Comparison of ENCODE assay signal across 1 cellular context in genomic region chr11:61749607-61750217, GRCh38.
A peak's percentile ranks its signal among the peaks of the same experiment; 100 is the strongest.
TF ChIP-seq lines count a peak whose summit lies in the region.

No MANE protein-coding gene starts in this region.

TF ChIP-seq in K562, 482 proteins besides CTCF, POLR2A, EP300 and RAD21 (continued from another document):
- TF ChIP-seq ZBTB12 (CRISPR knock-in tag; IDR thresholded peaks at IDR 0.05) (0 out of 2 replicates have a peak, but pooled peaks have one; percentile 26), L3MBTL2 (IDR thresholded peaks at IDR 0.05) (peak; percentile 57), RBFOX2 (IDR thresholded peaks at IDR 0.05; ENCODE audit: low read depth, low read length) (peak; percentile 62), CXXC5 (CRISPR knock-in tag; IDR thresholded peaks at IDR 0.05) (peak; percentile 64), MITF (IDR thresholded peaks at IDR 0.05) (no peak; the same call in 1 of the 2 replicates), MAX (CRISPR knock-in tag; IDR thresholded peaks at IDR 0.05) (no peak), HMBOX1 (IDR thresholded peaks at IDR 0.05) (peak; percentile 32; the same call in 1 of the 2 replicates), SMAD4 (CRISPR knock-in tag; conservative IDR thresholded peaks at IDR 0.05) (peak; percentile 88), RUNX1 (IDR thresholded peaks at IDR 0.05; ENCODE audit: low read depth) (0 out of 2 replicates have a peak, but pooled peaks have one; percentile 52), CCNT2 (IDR thresholded peaks at IDR 0.05; ENCODE audit: borderline replicate concordance, extremely low read depth, insufficient read length, low read depth, low read length) (peak; percentile 74), ESRRA (IDR thresholded peaks at IDR 0.05; ENCODE audit: borderline replicate concordance, low read depth) (peak; percentile 86; the same call in 1 of the 2 replicates), ZBTB40 (IDR thresholded peaks at IDR 0.05) (0 out of 2 replicates have a peak, but pooled peaks have one; percentile 4), ZBTB40 (CRISPR knock-in tag; IDR thresholded peaks at IDR 0.05) (no peak), PHF21A (IDR thresholded peaks at IDR 0.05; ENCODE audit: borderline replicate concordance, low read depth) (peak; percentile 62; the same call in 1 of the 2 replicates), ZNF384 (IDR thresholded peaks at IDR 0.05; ENCODE audit: low read depth, low read length) (0 out of 2 replicates have a peak, but pooled peaks have one; percentile 11), SMARCE1 (IDR thresholded peaks at IDR 0.05) (peak; percentile 81), KLF16 (IDR thresholded peaks at IDR 0.05) (peak; percentile 86), POLR2G (IDR thresholded peaks at IDR 0.05; ENCODE audit: low read depth, low read length) (peak; percentile 53), ARID1B (IDR thresholded peaks at IDR 0.05) (peak; percentile 85), ZNF551 (CRISPR knock-in tag; IDR thresholded peaks at IDR 0.05) (no peak), TFE3 (CRISPR knock-in tag; IDR thresholded peaks at IDR 0.05) (no peak), ZNF507 (tag; conservative IDR thresholded peaks at IDR 0.05) (no peak), NR2C1 (IDR thresholded peaks at IDR 0.05) (no peak), NR2C1 (tag; IDR thresholded peaks at IDR 0.05) (peak; percentile 31), ZNF766 (CRISPR knock-in tag; conservative IDR thresholded peaks at IDR 0.05) (peak; percentile 54; the same call in 1 of the 2 replicates), PML (IDR thresholded peaks at IDR 0.05; ENCODE audit: low read length) (0 out of 2 replicates have a peak, but pooled peaks have one; percentile 25), STAT5B (CRISPR knock-in tag; IDR thresholded peaks at IDR 0.05) (no peak), ZNF324 (CRISPR knock-in tag; IDR thresholded peaks at IDR 0.05) (no peak), YY1 (IDR thresholded peaks at IDR 0.05; ENCODE audit: borderline replicate concordance in 1 of 3, control insufficient read depth in 1 of 3, extremely low read depth in 1 of 3, insufficient read depth in 3 of 3, insufficient read length in 1 of 3, insufficient replicate concordance in 2 of 3, low read depth in 1 of 3, low read length in 2 of 3) (peak in 1 of 3 experiments; percentile 10), SRSF3 (IDR thresholded peaks at IDR 0.05; ENCODE audit: insufficient read depth, low read length) (0 out of 2 replicates have a peak, but pooled peaks have one; percentile 47), ZNF354B (CRISPR knock-in tag; IDR thresholded peaks at IDR 0.05) (no peak), PCBP1 (IDR thresholded peaks at IDR 0.05; ENCODE audit: low read depth, low read length, poor library complexity, severe bottlenecking) (peak; percentile 32), HOMEZ (CRISPR knock-in tag; IDR thresholded peaks at IDR 0.05) (no peak), PRDM10 (IDR thresholded peaks at IDR 0.05; ENCODE audit: partially characterized antibody) (peak; percentile 26), RCOR1 (IDR thresholded peaks at IDR 0.05; ENCODE audit: borderline replicate concordance in 1 of 2, low read depth in 2 of 2, low read length in 2 of 2) (peak in 1 of 2 experiments; percentile 54; a peak in 1 of 4 replicates), HES1 (IDR thresholded peaks at IDR 0.05; ENCODE audit: low read depth) (peak; percentile 62; the same call in 1 of the 2 replicates), HDAC1 (IDR thresholded peaks at IDR 0.05) (peak in 1 of 2 experiments; percentile 48; a peak in 1 of 4 replicates)
